ENCODE assay signal across 20 cellular contexts in the genomic region with DNA sequence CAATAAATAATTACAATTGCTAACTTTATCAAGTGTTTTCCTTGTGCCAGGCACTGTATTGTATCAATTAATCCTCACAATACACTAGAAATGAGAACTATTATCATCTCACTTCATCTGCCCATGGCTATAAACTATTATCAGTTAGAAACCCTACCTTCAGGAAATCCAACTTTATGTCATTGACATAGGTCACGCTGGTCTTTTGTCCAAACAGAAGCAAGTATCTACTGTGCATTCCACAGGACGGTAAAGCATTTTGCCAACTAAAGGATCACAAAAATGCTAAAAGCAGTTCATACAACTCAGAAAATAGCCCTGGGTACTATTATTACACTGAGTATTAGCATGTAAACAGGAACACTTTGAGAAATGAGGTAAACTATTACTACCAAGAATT.
"Had no signal": no experiment of that assay in that cellular context is flagged by ENCODE, and none has a peak within 500 bp of the region (broad histone marks: within the 10 kb centered on the region; RNA-seq: fewer than 3 reads in every experiment).

No MANE protein-coding gene starts in this region.

- ATAC-seq: Panc1 had no signal

- DNase-seq: KBM-7, MG63, NCI-H1092, NCI-H1105 treated with DMSO at 0.1 percent for 48 hours, NCI-H1417 treated with DMSO at 0.1 percent for 48 hours, NCI-H187, NCI-H2029, NCI-H2081 treated with DMSO at 0.1 percent for 48 hours, NCI-H2171, NCI-H226, NCI-H446, NCI-H510A, NCI-H524 treated with DMSO at 0.1 percent for 48 hours, NCI-H69, NCI-H774, PC-3, SHP77, SK-N-SH, SW 1271 had no signal
